22 cellular contexts compared by ENCODE assay signal in genomic region chr11:115480611-115481010, GRCh38. TPM values are rescaled to one million over a fixed set of nuclear protein-coding genes. Genes with fewer than 3 reads are reported as not detected.
DNase-seq lines count a peak whose midpoint lies in the region; ATAC-seq and TF ChIP-seq lines count a peak whose summit lies in the region.
"Had no signal": no experiment of that assay in that cellular context is flagged by ENCODE, and none has a peak within 500 bp of the region (broad histone marks: within the 10 kb centered on the region; RNA-seq: fewer than 3 reads in every experiment).

No MANE protein-coding gene starts in this region.

- H3K4me3 Mint-ChIP-seq in glutamatergic neuron (ENCODE audit: unreplicated experiment) = peak overlapping the region; percentile 55
- no peak overlapping the region for H3K4me3 Mint-ChIP-seq in effector memory CD8-positive, alpha-beta T cell
- H3K4me3 Mint-ChIP-seq: B cell; CD14-positive monocyte; CD4-positive, alpha-beta T cell; CD8-positive, alpha-beta memory T cell; GM23338; H9; HFFc6 had no signal

- peaks cover 0 to 5% of the 10 kb centered on the region in 2 experiments; a peak in 1 of 4 replicates for H3K79me1 ChIP-seq in IMR-90 (ENCODE audit: low read depth in 1 of 2, low read length in 2 of 2)

- H3K4ac ChIP-seq in IMR-90 (ENCODE audit: low read depth, low read length) = 0 out of 2 replicates have a peak overlapping the region, but pooled peaks have one; percentile 37

- no peak for TF ChIP-seq POLR2A in IMR-90 (IDR thresholded peaks at IDR 0.05; ENCODE audit: low read depth, low read length)

- no peak overlapping the region for H3K9ac ChIP-seq in IMR-90 (ENCODE audit: low read depth, low read length)
- H3K9ac ChIP-seq: BLaER1 had no signal

- no peak for ATAC-seq in Right ventricle myocardium superior (ENCODE audit: poor library complexity)
- no peak for ATAC-seq in IMR-90 (ENCODE audit: low read depth)
- ATAC-seq in HG02973 (IDR thresholded peaks at IDR 0.05; ENCODE audit: unreplicated experiment) = no peak
- no peak for ATAC-seq in effector memory CD8-positive, alpha-beta T cell (replicated peaks)
- ATAC-seq: GM12878, GM23338, HCT116 had no signal

- H3K4me1 Mint-ChIP-seq in glutamatergic neuron (ENCODE audit: low read depth, unreplicated experiment) = peaks cover 45% of the 10 kb centered on the region
- H3K4me1 Mint-ChIP-seq in effector memory CD8-positive, alpha-beta T cell (ENCODE audit: low read depth in 2 of 2) = no peaks in the 10 kb centered on the region
- H3K4me1 Mint-ChIP-seq: B cell; CD14-positive monocyte; CD8-positive, alpha-beta memory T cell had no signal

- H3K9me3 ChIP-seq in cardiac muscle cell (ENCODE audit: low read depth) = no peaks in the 10 kb centered on the region
- no peaks in the 10 kb centered on the region for H3K9me3 ChIP-seq in IMR-90 (ENCODE audit: control insufficient read depth, insufficient read depth, low read length)
- H3K9me3 ChIP-seq: BLaER1 had no signal

- H3K9me1 ChIP-seq in IMR-90 (ENCODE audit: insufficient read depth, low read length) = no peaks in the 10 kb centered on the region; the same call in 1 of the 2 replicates

- no peak overlapping the region for H3K4me2 ChIP-seq in IMR-90 (ENCODE audit: low read depth, low read length)
- H3K4me2 ChIP-seq: BLaER1, GM23338 had no signal

- H3K9me3 Mint-ChIP-seq in glutamatergic neuron (ENCODE audit: unreplicated experiment) = peaks cover 16% of the 10 kb centered on the region
- peaks cover 0 to 11% of the 10 kb centered on the region in 2 donors for H3K9me3 Mint-ChIP-seq in effector memory CD8-positive, alpha-beta T cell
- H3K9me3 Mint-ChIP-seq: CD8-positive, alpha-beta memory T cell; GM23338; H9 had no signal

- H3K23ac ChIP-seq in IMR-90 (ENCODE audit: low read depth, low read length) = no peak overlapping the region

- H3K27ac Mint-ChIP-seq in glutamatergic neuron (ENCODE audit: unreplicated experiment) = no peak overlapping the region
- H3K27ac Mint-ChIP-seq in effector memory CD8-positive, alpha-beta T cell = no peak overlapping the region
- H3K27ac Mint-ChIP-seq: B cell; CD4-positive, alpha-beta T cell; CD8-positive, alpha-beta memory T cell; GM23338; H9; HFFc6 had no signal

- CTCF ChIA-PET in IMR-90 (lab: Yijun Ruan, JAX) = no interaction called here

- H3K27me3 Mint-ChIP-seq in glutamatergic neuron (ENCODE audit: unreplicated experiment) = peaks cover 10% of the 10 kb centered on the region
- H3K27me3 Mint-ChIP-seq in effector memory CD8-positive, alpha-beta T cell = no peaks in the 10 kb centered on the region
- H3K27me3 Mint-ChIP-seq: CD8-positive, alpha-beta memory T cell had no signal

- no peak for TF ChIP-seq CTCF in cardiac muscle cell (IDR thresholded peaks at IDR 0.05; ENCODE audit: low read depth, low read length)
- TF ChIP-seq CTCF in IMR-90 (conservative IDR thresholded peaks at IDR 0.05; ENCODE audit: low read depth, low read length) = no peak
- no peak for TF ChIP-seq CTCF in glutamatergic neuron (IDR thresholded peaks at IDR 0.05; ENCODE audit: partially characterized antibody, unreplicated experiment)

- H4K8ac ChIP-seq in IMR-90 (ENCODE audit: low read depth in 2 of 2, low read length in 2 of 2) = no peak overlapping the region

- no peak for TF ChIP-seq RAD21 in IMR-90 (IDR thresholded peaks at IDR 0.05; ENCODE audit: low read length)

- H3K36me3 ChIP-seq in cardiac muscle cell (no peaks in the 10 kb centered on the region), IMR-90 (ENCODE audit: control insufficient read depth, insufficient read depth, low read length) (no peaks in the 10 kb centered on the region; the same call in 1 of the 2 replicates)
- H3K36me3 ChIP-seq: BLaER1 had no signal

- H3K4me3 ChIP-seq in cardiac muscle cell = no peak overlapping the region
- no peak overlapping the region for H3K4me3 ChIP-seq in IMR-90 (ENCODE audit: insufficient read depth, low read depth, low read length)
- H3K4me3 ChIP-seq: BLaER1, GM12878, GM23338 had no signal

- H3K18ac ChIP-seq in IMR-90 (ENCODE audit: low read depth, low read length) = no peak overlapping the region

- no peak overlapping the region for H4K91ac ChIP-seq in IMR-90 (ENCODE audit: insufficient read depth, low read depth, low read length)

- H2BK120ac ChIP-seq in IMR-90 (ENCODE audit: low read depth, low read length) = no peak overlapping the region

- H4K20me1 ChIP-seq in IMR-90 (ENCODE audit: insufficient read depth, low read length) = no peaks in the 10 kb centered on the region
- H4K20me1 ChIP-seq: BLaER1 had no signal

- H3K27ac ChIP-seq in cardiac muscle cell (peak overlapping the region; percentile 80), IMR-90 (ENCODE audit: insufficient read depth, low read length) (no peak overlapping the region)
- H3K27ac ChIP-seq: 22Rv1, BLaER1 had no signal

- peaks cover 15% of the 10 kb centered on the region for H3K36me3 Mint-ChIP-seq in glutamatergic neuron (ENCODE audit: unreplicated experiment)
- H3K36me3 Mint-ChIP-seq in effector memory CD8-positive, alpha-beta T cell (ENCODE audit: insufficient read depth) = no peaks in the 10 kb centered on the region
- H3K36me3 Mint-ChIP-seq: CD14-positive monocyte; CD8-positive, alpha-beta memory T cell had no signal

- no peak overlapping the region for H2BK5ac ChIP-seq in IMR-90 (ENCODE audit: low read depth, low read length, poor library complexity, severe bottlenecking)

- no TSS peak for BruUV-seq in IMR-90 (replicated peaks; lab: Mats Ljungman, UMichigan)

- DNase-seq in cardiac muscle cell (ENCODE audit: low read depth in 1 of 2, low spot score in 1 of 2) (no peak), Right ventricle myocardium superior (no peak), IMR-90 (no peak), glutamatergic neuron (no peak), C1 segment of cervical spinal cord (lab: John Stamatoyannopoulos, UW) (no peak), globus pallidus (ENCODE audit: low spot score) (no peak)
- DNase-seq in effector memory CD8-positive, alpha-beta T cell = no peak
- DNase-seq: Calu3; CD4-positive, alpha-beta T cell; CD8-positive, alpha-beta memory T cell; DMS53; DMS79 treated with DMSO at 0.1 percent for 48 hours; H9; HFFc6 had no signal

- H2BK15ac ChIP-seq in IMR-90 (ENCODE audit: low read depth, low read length) = no peak overlapping the region

- H2AK9ac ChIP-seq in IMR-90 (replicated peaks; ENCODE audit: low read depth, low read length, poor library complexity) = no peak overlapping the region

- no peak overlapping the region for H2BK20ac ChIP-seq in IMR-90 (ENCODE audit: low read depth, low read length)

- dilution Hi-C loops in IMR-90 (cut with HindIII; ENCODE audit: low sequenced_read_pairs, unreplicated experiment) = no loop called here

- H3K56ac ChIP-seq in IMR-90 (ENCODE audit: extremely low read depth, insufficient read depth, low read length) = no peak overlapping the region

- no peak overlapping the region for H4K5ac ChIP-seq in IMR-90 (ENCODE audit: low read depth, low read length)

- POLR2A ChIA-PET in IMR-90 (lab: Charles Lee; ENCODE audit: unreplicated experiment) = no interaction called here

- intact Hi-C loops in Right ventricle myocardium superior (cut with DNase I) = no loop called here
- intact Hi-C loops in IMR-90 (cut with micrococcal nuclease) = no loop called here

- no peak overlapping the region for H3K14ac ChIP-seq in IMR-90 (replicated peaks; ENCODE audit: low read depth, low read length)

- H3K27me3 ChIP-seq in cardiac muscle cell (no peaks in the 10 kb centered on the region), IMR-90 (ENCODE audit: control insufficient read depth, insufficient read depth, low read length) (no peaks in the 10 kb centered on the region)
- H3K27me3 ChIP-seq: BLaER1 had no signal

- H2AK5ac ChIP-seq in IMR-90 (ENCODE audit: low read depth, low read length) = no peak overlapping the region

- in situ Hi-C loops in IMR-90 (cut with MboI; ENCODE audit: low sequenced_read_pairs) = no loop called here

- H3K4me1 ChIP-seq in cardiac muscle cell (ENCODE audit: low read depth) (peaks cover 41% of the 10 kb centered on the region), IMR-90 (ENCODE audit: control insufficient read depth, insufficient read depth, low read length) (no peaks in the 10 kb centered on the region)
- H3K4me1 ChIP-seq: BLaER1 had no signal

- H2AFZ ChIP-seq in IMR-90 (replicated peaks; ENCODE audit: low read length, poor library complexity) = no peak overlapping the region
- H2AFZ ChIP-seq: GM23338 had no signal

- WGBS in IMR-90 (ENCODE audit: extremely low coverage in 2 of 2, insufficient read length in 1 of 2), 2 experiments = no CpG with 5 or more reads among the region's 1 CpG

TF ChIP-seq in IMR-90, 13 proteins besides CTCF, POLR2A, EP300 and RAD21:
- no peak for TF ChIP-seq MAFK (IDR thresholded peaks at IDR 0.05; ENCODE audit: low read depth, low read length)
- no peak for TF ChIP-seq BHLHE40 (IDR thresholded peaks at IDR 0.05; ENCODE audit: low read depth, low read length)
- no peak for TF ChIP-seq CHD1 (IDR thresholded peaks at IDR 0.05; ENCODE audit: low read depth, low read length)
- TF ChIP-seq CEBPB (IDR thresholded peaks at IDR 0.05; ENCODE audit: low read depth, low read length) = no peak

RNA-seq across cellular contexts. Expression of gene CADM1, which starts 23.6 kb away (rescaled TPM):
- 113 and 126 TPM in 2 replicates for total RNA-seq in cardiac muscle cell
- 131 and 149 TPM in 2 replicates for polyA plus RNA-seq in cardiac muscle cell
- total RNA-seq in Right ventricle myocardium superior = 32.0 TPM
- total RNA-seq in IMR-90 (2012; rRNA removed) = 62.2 and 77.1 TPM in 2 replicates
- polyA plus RNA-seq in IMR-90 (2012; rRNA removed) = 27.8 and 28.8 TPM in 2 replicates
- polyA plus RNA-seq in IMR-90 (2012; cell fraction: cytosol; rRNA removed) = 10.1 and 18.8 TPM in 2 replicates
- 9.6 and 30.1 TPM in 2 replicates for polyA plus RNA-seq in IMR-90 (2012; cell fraction: nucleus; rRNA removed; ENCODE audit: low replicate concordance)
- total RNA-seq in glutamatergic neuron (ENCODE audit: unreplicated experiment) = 1,339 TPM
- total RNA-seq: HFFc6 had no signal
- polyA plus RNA-seq: CD14-positive monocyte had no signal

Comparison
In these comparisons a context has a peak if more than half of its experiments do, and no peak if none do; other contexts are left out.
1. RNA of gene CADM1, which starts 23.6 kb away (total RNA-seq): 1,339 TPM in glutamatergic neuron (single experiment); 113 to 126 TPM in cardiac muscle cell, 62.2 to 77.1 TPM in IMR-90 and 32.0 TPM in Right ventricle myocardium superior (single experiment); every median in the first group is over 10 times any median in the second.